9 cellular contexts compared by ENCODE assay signal in the genomic region with DNA sequence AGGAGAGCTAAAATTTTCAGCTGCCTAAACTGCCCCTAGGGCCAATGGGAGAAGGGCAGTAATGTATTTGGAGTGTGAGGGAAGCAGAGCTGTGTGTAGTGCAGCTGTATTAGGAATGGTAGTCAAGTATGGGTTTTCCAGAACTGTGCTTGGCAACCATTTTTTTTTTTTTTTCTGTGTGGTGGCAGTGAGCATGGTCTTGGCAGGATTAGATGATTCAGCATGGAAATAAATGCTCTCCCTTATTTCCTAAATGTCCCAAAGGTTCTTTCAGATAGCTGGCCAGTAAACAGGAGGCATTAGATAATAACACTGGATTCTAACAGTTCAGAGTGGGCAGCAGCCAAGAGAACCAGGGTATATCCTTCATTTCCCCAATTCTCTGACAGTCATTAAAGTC.
A peak's percentile ranks its signal among the peaks of the same experiment; 100 is the strongest.
DNase-seq lines count a peak whose midpoint lies in the region; ATAC-seq and TF ChIP-seq lines count a peak whose summit lies in the region.
"Had no signal": no experiment of that assay in that cellular context is flagged by ENCODE, and none has a peak within 500 bp of the region (broad histone marks: within the 10 kb centered on the region; RNA-seq: fewer than 3 reads in every experiment).

No MANE protein-coding gene starts in this region.

- peaks cover 18% of the 10 kb centered on the region for H4K20me1 ChIP-seq in Loucy (ENCODE audit: insufficient read depth, low read length, poor library complexity, severe bottlenecking)

- TF ChIP-seq CTCF in Loucy (conservative IDR thresholded peaks at IDR 0.05; ENCODE audit: low read length) = no peak
- TF ChIP-seq CTCF in body of pancreas (IDR thresholded peaks at IDR 0.05) = no peak

- H2AFZ ChIP-seq in Loucy (ENCODE audit: low read length) = no peak overlapping the region

- DNase-seq in body of pancreas = no peak
- DNase-seq: activated CD8-positive, alpha-beta T cell treated with anti-CD3 and anti-CD28 coated beads, Interleukin-2, amount 10 ng/mL, durations not matched to agents 7 days and 5 days; NCI-H69 had no signal

- peak overlapping the region; percentile 94 for H3K4me3 ChIP-seq in Loucy (ENCODE audit: low read length, poor library complexity, severe bottlenecking)
- H3K4me3 ChIP-seq in body of pancreas = no peak overlapping the region

- H3K4me2 ChIP-seq in Loucy (ENCODE audit: low read depth, low read length, poor library complexity, severe bottlenecking) = peak overlapping the region; percentile 80

- no peaks in the 10 kb centered on the region for H3K9me2 ChIP-seq in Loucy (replicated peaks; ENCODE audit: low read depth, low read length)

- H3K79me2 ChIP-seq in Loucy (ENCODE audit: insufficient read depth, low read length) = peaks cover 67% of the 10 kb centered on the region

- intact Hi-C loops in body of pancreas (cut with DNase I) = loop anchor here (10.0 kb wide), 1 partner anchor 77 kb away; no protein-coding TSS in a partner anchor

- H3K27me3 ChIP-seq in Loucy (ENCODE audit: insufficient read depth, low read length, poor library complexity, severe bottlenecking) = no peaks in the 10 kb centered on the region
- H3K27me3 ChIP-seq in body of pancreas = no peaks in the 10 kb centered on the region
- no peaks in the 10 kb centered on the region for H3K27me3 ChIP-seq in layer of hippocampus (ENCODE audit: control insufficient read depth, insufficient read depth, low read length)

- ATAC-seq in body of pancreas (no peak), GM18909 (IDR thresholded peaks at IDR 0.05; ENCODE audit: poor library complexity, unreplicated experiment) (no peak), GM19467 (IDR thresholded peaks at IDR 0.05; ENCODE audit: unreplicated experiment) (no peak), GM18907 (IDR thresholded peaks at IDR 0.05; ENCODE audit: unreplicated experiment) (no peak)
- ATAC-seq: activated CD8-positive, alpha-beta T cell treated with anti-CD3 and anti-CD28 coated beads, Interleukin-2, amount 10 ng/mL, durations not matched to agents 7 days and 5 days had no signal

- H3K9ac ChIP-seq in Loucy (ENCODE audit: low read depth, low read length, poor library complexity, severe bottlenecking) = peak overlapping the region; percentile 78

- H3K9me3 ChIP-seq in Loucy (ENCODE audit: insufficient read depth, low read depth, low read length) (no peaks in the 10 kb centered on the region), body of pancreas (no peaks in the 10 kb centered on the region)

- H3K27ac ChIP-seq in body of pancreas (peak overlapping the region; percentile 92 to 97 (median 94)), layer of hippocampus (ENCODE audit: low read depth, low read length) (peak overlapping the region; percentile 19), temporal lobe (ENCODE audit: low read depth, low read length) (peak overlapping the region; percentile 69)

- H3F3A ChIP-seq in Loucy (ENCODE audit: low read depth) = peaks cover 10% of the 10 kb centered on the region; the same call in 1 of the 2 replicates

- H3K4me1 ChIP-seq in Loucy (ENCODE audit: insufficient read depth, low read length, poor library complexity, severe bottlenecking) (peaks cover 47% of the 10 kb centered on the region), body of pancreas (peaks cover 43% of the 10 kb centered on the region)

- H3K36me3 ChIP-seq in Loucy (ENCODE audit: insufficient read depth, low read length) = no peaks in the 10 kb centered on the region
- no peaks in the 10 kb centered on the region for H3K36me3 ChIP-seq in body of pancreas (replicated peaks in 1 of 2; ENCODE audit: insufficient read depth in 1 of 2, low read depth in 2 of 2)

- TF ChIP-seq POLR2A in body of pancreas (IDR thresholded peaks at IDR 0.05) = no peak

Comparison
In these comparisons a context has a peak if more than half of its experiments do, and no peak if none do; other contexts are left out.
1. H3K27ac ChIP-seq: peak in every context shown above with its lines; median percentile 94 in body of pancreas; 69 in temporal lobe; 19 in layer of hippocampus.